Comparison of ENCODE assay signal across 11 cellular contexts in the genomic region with DNA sequence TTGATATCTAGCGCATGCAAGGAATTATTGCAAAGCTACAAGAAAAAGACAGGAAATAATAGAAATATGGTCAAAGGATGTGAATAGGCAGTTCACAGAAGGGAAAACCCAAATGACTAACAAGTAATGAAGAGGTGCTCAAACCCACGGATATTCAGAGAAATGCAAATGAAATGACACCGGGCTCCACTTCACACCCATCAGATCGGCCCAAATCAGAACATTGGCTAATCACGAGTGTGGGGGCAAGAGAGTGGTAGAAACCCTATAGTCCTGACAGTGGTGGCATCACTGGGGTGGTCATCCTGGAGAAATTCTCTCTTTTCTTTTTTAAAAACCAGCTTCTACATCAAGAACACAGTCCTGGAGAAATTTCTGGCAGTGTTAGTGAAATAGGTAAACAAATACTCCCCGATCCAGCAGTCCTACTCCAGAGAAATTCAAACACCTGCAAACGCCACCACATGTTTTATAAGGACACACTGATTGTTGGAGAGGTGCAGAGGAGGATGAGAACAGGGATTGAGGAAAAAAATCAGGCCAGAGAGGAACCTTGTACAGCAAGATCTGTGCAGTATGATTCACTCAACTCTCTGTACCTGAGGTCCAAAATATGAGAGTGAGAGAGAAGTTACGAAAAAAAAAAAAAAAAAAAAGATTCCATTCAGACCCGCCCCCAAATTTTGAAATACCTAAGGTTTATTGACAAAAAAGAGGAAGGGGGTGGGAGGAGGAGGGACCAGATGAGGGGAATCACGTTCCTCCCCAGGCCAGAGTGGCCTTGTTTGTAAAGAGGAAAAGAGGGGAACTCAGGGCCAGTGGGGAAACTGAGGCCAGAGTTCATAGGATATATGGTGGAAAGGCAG. TPM values are rescaled to one million over a fixed set of nuclear protein-coding genes. Genes with fewer than 3 reads are reported as not detected.
A peak's percentile ranks its signal among the peaks of the same experiment; 100 is the strongest.
DNase-seq lines count a peak whose midpoint lies in the region; ATAC-seq and TF ChIP-seq lines count a peak whose summit lies in the region.
"Had no signal": no experiment of that assay in that cellular context is flagged by ENCODE, and none has a peak within 500 bp of the region (broad histone marks: within the 10 kb centered on the region; RNA-seq: fewer than 3 reads in every experiment).

No MANE protein-coding gene starts in this region.

- POLR2A ChIA-PET in OCI-LY7 (lab: Charles Lee) = interaction anchor here (0.6 to 1.4 kb wide), 2 partner anchors 16 to 176 kb away, joined by 3 to 4 read pairs; no protein-coding TSS in a partner anchor

- peak overlapping the region; percentile 43; the same call in 1 of the 2 replicates for H2AFZ ChIP-seq in OCI-LY7 (ENCODE audit: low read length)

- H3K4me2 ChIP-seq in OCI-LY7 (ENCODE audit: low read length) = 0 out of 2 replicates have a peak overlapping the region, but pooled peaks have one; percentile 8

- no peaks in the 10 kb centered on the region for H3K79me2 ChIP-seq in OCI-LY7 (ENCODE audit: insufficient read depth, low read depth, low read length)

- DNase-seq in stimulated activated naive CD4-positive, alpha-beta T cell treated with Interleukin-2 at 50 U/mL for 16 hours (lab: John Stamatoyannopoulos, UW) = peak; percentile 44
- DNase-seq in stimulated activated naive CD4-positive, alpha-beta T cell (lab: John Stamatoyannopoulos, UW) = no peak
- no peak for DNase-seq in OCI-LY7 (ENCODE audit: low spot score)
- no peak for DNase-seq in upper lobe of right lung
- no peak for DNase-seq in HK-2 (ENCODE audit: unreplicated experiment)
- no peak for DNase-seq in caudate nucleus (lab: John Stamatoyannopoulos, UW)
- DNase-seq in type B pancreatic cell (ENCODE audit: extremely low spot score, unreplicated experiment) = no peak
- DNase-seq: aorta, NCI-H1694 treated with DMSO at 0.1 percent for 48 hours, SW 1271 had no signal

- H3K9me3 ChIP-seq in OCI-LY7 (ENCODE audit: low read length) (no peaks in the 10 kb centered on the region), ectodermal cell (ENCODE audit: control insufficient read depth, low read length) (no peaks in the 10 kb centered on the region), upper lobe of right lung (no peaks in the 10 kb centered on the region)

- H3K4me1 ChIP-seq in OCI-LY7 (ENCODE audit: insufficient read depth, low read length, poor library complexity, severe bottlenecking) (peaks cover 47% of the 10 kb centered on the region), ectodermal cell (ENCODE audit: control insufficient read depth, insufficient read depth, low read length) (peaks cover 17% of the 10 kb centered on the region), upper lobe of right lung (peaks cover 46% of the 10 kb centered on the region)

- 60 to 74% methylated on average over 8 to 10 of the region's 10 CpGs for WGBS in ectodermal cell, 2 experiments

- ATAC-seq in upper lobe of right lung = peak; percentile 4

- peaks cover 13% of the 10 kb centered on the region for H3K4me1 Mint-ChIP-seq in type B pancreatic cell (ENCODE audit: unreplicated experiment)

- H3K9me2 ChIP-seq in OCI-LY7 (ENCODE audit: insufficient read depth, low read length) = no peaks in the 10 kb centered on the region

- no peaks in the 10 kb centered on the region for H3K27me3 ChIP-seq in ectodermal cell (ENCODE audit: control insufficient read depth, insufficient read depth, low read length, poor library complexity, severe bottlenecking)
- H3K27me3 ChIP-seq in upper lobe of right lung = no peaks in the 10 kb centered on the region

- H3K36me3 ChIP-seq in OCI-LY7 (ENCODE audit: insufficient read depth, low read length) = no peaks in the 10 kb centered on the region
- H3K36me3 ChIP-seq in ectodermal cell (ENCODE audit: control insufficient read depth, insufficient read depth, low read length) = no peaks in the 10 kb centered on the region
- no peaks in the 10 kb centered on the region for H3K36me3 ChIP-seq in upper lobe of right lung

- no peak overlapping the region for H3K27ac ChIP-seq in OCI-LY7 (ENCODE audit: low read depth, low read length, poor library complexity, severe bottlenecking)
- no peak overlapping the region for H3K27ac ChIP-seq in ectodermal cell (ENCODE audit: insufficient read depth, low read depth, low read length, poor library complexity, severe bottlenecking)
- peak overlapping the region; percentile 11 for H3K27ac ChIP-seq in upper lobe of right lung
- H3K27ac ChIP-seq in caudate nucleus (ENCODE audit: low read depth, low read length) = no peak overlapping the region

- CTCF ChIA-PET in OCI-LY7 (lab: Charles Lee; ENCODE audit: unreplicated experiment) = no interaction called here

- no peak for TF ChIP-seq CTCF in OCI-LY7 (conservative IDR thresholded peaks at IDR 0.05; ENCODE audit: low read length)
- no peak for TF ChIP-seq CTCF in upper lobe of right lung (IDR thresholded peaks at IDR 0.05)
- no peak for TF ChIP-seq CTCF in type B pancreatic cell (conservative IDR thresholded peaks at IDR 0.05)

- no peak overlapping the region for H3K4me3 Mint-ChIP-seq in type B pancreatic cell

- BruUV-seq in OCI-LY7 (replicated peaks; lab: Mats Ljungman, UMichigan) = no TSS peak

- no peaks in the 10 kb centered on the region for H3K9me3 Mint-ChIP-seq in type B pancreatic cell

- H4K20me1 ChIP-seq in OCI-LY7 (ENCODE audit: insufficient read depth, low read length) = no peaks in the 10 kb centered on the region

- no peaks in the 10 kb centered on the region for H3K27me3 Mint-ChIP-seq in type B pancreatic cell

- no peak overlapping the region for H3K27ac Mint-ChIP-seq in type B pancreatic cell

- intact Hi-C loops in OCI-LY7 (cut with micrococcal nuclease; ENCODE audit: unreplicated experiment) = no loop called here
- intact Hi-C loops in upper lobe of right lung (cut with DNase I) = no loop called here

- H3K4me3 ChIP-seq in OCI-LY7 (ENCODE audit: low read depth, low read length, poor library complexity, severe bottlenecking) (no peak overlapping the region), ectodermal cell (ENCODE audit: insufficient read depth, low read depth, low read length) (peak overlapping the region; percentile 3), upper lobe of right lung (no peak overlapping the region)

- no peaks in the 10 kb centered on the region for H3K36me3 Mint-ChIP-seq in type B pancreatic cell

RNA-seq across cellular contexts. Expression of a gene that starts 9.2 kb away (rescaled TPM):
- not detected in 2 replicates for total RNA-seq in OCI-LY7 (2014; rRNA removed; shearing (Covaris generic))
- total RNA-seq in OCI-LY7 (2022) (not detected in 2 replicates), upper lobe of right lung (62.4 TPM), type B pancreatic cell (ENCODE audit: low replicate concordance) (2.4 and 3.3 TPM in 2 replicates)
- 1.00 TPM for polyA plus RNA-seq in ectodermal cell (2013, experiment 1 of 4)
- polyA plus RNA-seq in ectodermal cell (2013, experiment 2 of 4) = 1.2 TPM
- polyA plus RNA-seq in ectodermal cell (2013, experiment 3 of 4) = 0.69 TPM
- 1.1 TPM for polyA plus RNA-seq in ectodermal cell (2013, experiment 4 of 4)

Comparison
In these comparisons a context has a peak if more than half of its experiments do, and no peak if none do; other contexts are left out.
1. RNA of a gene that starts 9.2 kb away (total RNA-seq): 62.4 TPM in upper lobe of right lung (single experiment); 2.4 to 3.3 TPM in type B pancreatic cell and not detected in OCI-LY7; every median in the first group is over 10 times any median in the second.